In the genomic region with DNA sequence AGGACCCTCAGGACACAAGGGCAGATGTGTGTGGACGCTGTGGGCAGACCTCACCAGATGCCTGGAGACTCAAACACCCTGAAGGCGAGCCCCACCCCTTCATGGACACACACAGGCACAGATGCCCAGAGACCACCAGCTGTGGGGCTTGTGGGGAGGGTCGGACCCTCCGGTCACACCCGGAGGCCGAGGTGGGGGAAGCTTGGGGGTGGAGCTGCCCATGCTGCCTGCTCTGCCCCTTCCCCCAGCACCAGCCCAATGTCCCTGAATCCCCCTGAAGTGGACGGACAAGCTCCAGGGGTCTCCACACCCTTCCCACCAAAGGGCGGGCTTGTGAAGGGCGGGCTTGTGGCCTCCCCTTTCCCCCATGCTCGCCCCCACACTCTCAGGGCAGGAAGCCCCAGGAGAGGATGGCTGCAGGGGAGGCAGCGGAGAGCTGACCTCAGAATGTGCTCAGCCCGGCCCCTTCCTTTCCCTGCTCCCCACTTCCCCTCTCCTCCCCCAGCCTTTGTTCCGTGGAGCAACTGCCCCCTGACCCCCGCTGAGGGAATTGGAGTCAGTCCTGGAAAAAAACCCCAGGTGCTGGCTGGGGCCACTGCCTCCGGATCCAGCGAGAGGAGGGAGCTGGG, we compare ENCODE assay signal across 1 cellular context.
TF ChIP-seq lines count a peak whose summit lies in the region.

No MANE protein-coding gene starts in this region.

TF ChIP-seq in K562, 482 proteins besides CTCF, POLR2A, EP300 and RAD21 (continues in another document):
- TF ChIP-seq CTBP1 (IDR thresholded peaks at IDR 0.05; ENCODE audit: borderline replicate concordance) (0 out of 2 replicates have a peak, but pooled peaks have one; percentile 11), KAT8 (IDR thresholded peaks at IDR 0.05; ENCODE audit: low read depth) (no peak), OTX1 (CRISPR knock-in tag; IDR thresholded peaks at IDR 0.05) (no peak), ELF4 (CRISPR knock-in tag; IDR thresholded peaks at IDR 0.05) (no peak), RBBP5 (IDR thresholded peaks at IDR 0.05; ENCODE audit: borderline replicate concordance, insufficient read depth, low read length, poor library complexity, severe bottlenecking) (peak; percentile 34), ZNF431 (CRISPR knock-in tag; IDR thresholded peaks at IDR 0.05) (no peak), NR2C2 (CRISPR knock-in tag; IDR thresholded peaks at IDR 0.05) (no peak), NR2C2 (tag; IDR thresholded peaks at IDR 0.05) (peak; percentile 17; the same call in 1 of the 2 replicates), PHF20 (IDR thresholded peaks at IDR 0.05; ENCODE audit: partially characterized antibody) (no peak), HDAC1 (IDR thresholded peaks at IDR 0.05) (no peak), YY1 (IDR thresholded peaks at IDR 0.05; ENCODE audit: borderline replicate concordance in 1 of 3, control insufficient read depth in 1 of 3, extremely low read depth in 1 of 3, insufficient read depth in 3 of 3, insufficient read length in 1 of 3, insufficient replicate concordance in 2 of 3, low read depth in 1 of 3, low read length in 2 of 3) (peak in 1 of 3 experiments; percentile 10), SMAD4 (CRISPR knock-in tag; conservative IDR thresholded peaks at IDR 0.05) (no peak), MAFG (tag; conservative IDR thresholded peaks at IDR 0.05) (no peak), HDAC3 (IDR thresholded peaks at IDR 0.05; ENCODE audit: borderline replicate concordance, partially characterized antibody) (no peak), KAT7 (CRISPR knock-in tag; IDR thresholded peaks at IDR 0.05; ENCODE audit: borderline replicate concordance) (0 out of 2 replicates have a peak, but pooled peaks have one; percentile 58), ETV5 (CRISPR knock-in tag; IDR thresholded peaks at IDR 0.05; ENCODE audit: low read depth) (no peak), BRD9 (IDR thresholded peaks at IDR 0.05; ENCODE audit: low read depth, partially characterized antibody) (no peak), ZNF174 (CRISPR knock-in tag; IDR thresholded peaks at IDR 0.05) (no peak), ZBTB7A (IDR thresholded peaks at IDR 0.05; ENCODE audit: borderline replicate concordance, control insufficient read depth, low read depth, low read length) (peak; percentile 76), FOXA1 (IDR thresholded peaks at IDR 0.05; ENCODE audit: borderline replicate concordance) (no peak), ZNF584 (CRISPR knock-in tag; IDR thresholded peaks at IDR 0.05; ENCODE audit: low read depth) (0 out of 2 replicates have a peak, but pooled peaks have one; percentile 34), PYGO2 (tag; IDR thresholded peaks at IDR 0.05) (no peak), ARNT (IDR thresholded peaks at IDR 0.05) (no peak), GABPA (tag; conservative IDR thresholded peaks at IDR 0.05; ENCODE audit: low read depth) (peak; percentile 36), DMBX1 (CRISPR knock-in tag; IDR thresholded peaks at IDR 0.05; ENCODE audit: borderline replicate concordance) (no peak), RFX5 (IDR thresholded peaks at IDR 0.05; ENCODE audit: low read depth, low read length) (no peak), FIP1L1 (IDR thresholded peaks at IDR 0.05; ENCODE audit: low read depth, low read length, poor library complexity, severe bottlenecking) (no peak), CCAR2 (IDR thresholded peaks at IDR 0.05; ENCODE audit: low read depth, low read length) (no peak), CBX2 (IDR thresholded peaks at IDR 0.05; ENCODE audit: insufficient read depth, low read length, poor library complexity, severe bottlenecking) (no peak), TEAD4 (IDR thresholded peaks at IDR 0.05; ENCODE audit: low read length) (no peak), TEAD4 (CRISPR knock-in tag; IDR thresholded peaks at IDR 0.05; ENCODE audit: borderline replicate concordance) (no peak), CEBPG (CRISPR knock-in tag; IDR thresholded peaks at IDR 0.05) (no peak), CEBPG (tag; conservative IDR thresholded peaks at IDR 0.05 in 1 of 2, IDR thresholded peaks at IDR 0.05 in 1 of 2) (no peak), ZFX (CRISPR knock-in tag; IDR thresholded peaks at IDR 0.05) (no peak), MYC (IDR thresholded peaks at IDR 0.05; ENCODE audit: low read depth, low read length) (no peak), MYC (CRISPR knock-in tag; IDR thresholded peaks at IDR 0.05; ENCODE audit: borderline replicate concordance, low read depth) (no peak), ZNF696 (CRISPR knock-in tag; conservative IDR thresholded peaks at IDR 0.05) (no peak)
- TF ChIP-seq, protein P1, sequence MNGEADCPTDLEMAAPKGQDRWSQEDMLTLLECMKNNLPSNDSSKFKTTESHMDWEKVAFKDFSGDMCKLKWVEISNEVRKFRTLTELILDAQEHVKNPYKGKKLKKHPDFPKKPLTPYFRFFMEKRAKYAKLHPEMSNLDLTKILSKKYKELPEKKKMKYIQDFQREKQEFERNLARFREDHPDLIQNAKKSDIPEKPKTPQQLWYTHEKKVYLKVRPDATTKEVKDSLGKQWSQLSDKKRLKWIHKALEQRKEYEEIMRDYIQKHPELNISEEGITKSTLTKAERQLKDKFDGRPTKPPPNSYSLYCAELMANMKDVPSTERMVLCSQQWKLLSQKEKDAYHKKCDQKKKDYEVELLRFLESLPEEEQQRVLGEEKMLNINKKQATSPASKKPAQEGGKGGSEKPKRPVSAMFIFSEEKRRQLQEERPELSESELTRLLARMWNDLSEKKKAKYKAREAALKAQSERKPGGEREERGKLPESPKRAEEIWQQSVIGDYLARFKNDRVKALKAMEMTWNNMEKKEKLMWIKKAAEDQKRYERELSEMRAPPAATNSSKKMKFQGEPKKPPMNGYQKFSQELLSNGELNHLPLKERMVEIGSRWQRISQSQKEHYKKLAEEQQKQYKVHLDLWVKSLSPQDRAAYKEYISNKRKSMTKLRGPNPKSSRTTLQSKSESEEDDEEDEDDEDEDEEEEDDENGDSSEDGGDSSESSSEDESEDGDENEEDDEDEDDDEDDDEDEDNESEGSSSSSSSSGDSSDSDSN (IDR thresholded peaks at IDR 0.05; ENCODE audit: borderline replicate concordance in 1 of 2, low read depth in 2 of 2, low read length in 2 of 2) = no peak
- TF ChIP-seq, protein P2, sequence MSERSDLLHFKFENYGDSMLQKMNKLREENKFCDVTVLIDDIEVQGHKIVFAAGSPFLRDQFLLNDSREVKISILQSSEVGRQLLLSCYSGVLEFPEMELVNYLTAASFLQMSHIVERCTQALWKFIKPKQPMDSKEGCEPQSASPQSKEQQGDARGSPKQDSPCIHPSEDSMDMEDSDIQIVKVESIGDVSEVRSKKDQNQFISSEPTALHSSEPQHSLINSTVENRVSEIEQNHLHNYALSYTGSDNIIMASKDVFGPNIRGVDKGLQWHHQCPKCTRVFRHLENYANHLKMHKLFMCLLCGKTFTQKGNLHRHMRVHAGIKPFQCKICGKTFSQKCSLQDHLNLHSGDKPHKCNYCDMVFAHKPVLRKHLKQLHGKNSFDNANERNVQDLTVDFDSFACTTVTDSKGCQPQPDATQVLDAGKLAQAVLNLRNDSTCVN (CRISPR knock-in tag; IDR thresholded peaks at IDR 0.05) = no peak
- TF ChIP-seq, protein P3, sequence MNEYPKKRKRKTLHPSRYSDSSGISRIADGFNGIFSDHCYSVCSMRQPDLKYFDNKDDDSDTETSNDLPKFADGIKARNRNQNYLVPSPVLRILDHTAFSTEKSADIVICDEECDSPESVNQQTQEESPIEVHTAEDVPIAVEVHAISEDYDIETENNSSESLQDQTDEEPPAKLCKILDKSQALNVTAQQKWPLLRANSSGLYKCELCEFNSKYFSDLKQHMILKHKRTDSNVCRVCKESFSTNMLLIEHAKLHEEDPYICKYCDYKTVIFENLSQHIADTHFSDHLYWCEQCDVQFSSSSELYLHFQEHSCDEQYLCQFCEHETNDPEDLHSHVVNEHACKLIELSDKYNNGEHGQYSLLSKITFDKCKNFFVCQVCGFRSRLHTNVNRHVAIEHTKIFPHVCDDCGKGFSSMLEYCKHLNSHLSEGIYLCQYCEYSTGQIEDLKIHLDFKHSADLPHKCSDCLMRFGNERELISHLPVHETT (CRISPR knock-in tag; conservative IDR thresholded peaks at IDR 0.05 in 1 of 2, IDR thresholded peaks at IDR 0.05 in 1 of 2) = no peak
- TF ChIP-seq, protein P4, sequence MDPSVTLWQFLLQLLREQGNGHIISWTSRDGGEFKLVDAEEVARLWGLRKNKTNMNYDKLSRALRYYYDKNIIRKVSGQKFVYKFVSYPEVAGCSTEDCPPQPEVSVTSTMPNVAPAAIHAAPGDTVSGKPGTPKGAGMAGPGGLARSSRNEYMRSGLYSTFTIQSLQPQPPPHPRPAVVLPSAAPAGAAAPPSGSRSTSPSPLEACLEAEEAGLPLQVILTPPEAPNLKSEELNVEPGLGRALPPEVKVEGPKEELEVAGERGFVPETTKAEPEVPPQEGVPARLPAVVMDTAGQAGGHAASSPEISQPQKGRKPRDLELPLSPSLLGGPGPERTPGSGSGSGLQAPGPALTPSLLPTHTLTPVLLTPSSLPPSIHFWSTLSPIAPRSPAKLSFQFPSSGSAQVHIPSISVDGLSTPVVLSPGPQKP (CRISPR knock-in tag; IDR thresholded peaks at IDR 0.05) = no peak
- TF ChIP-seq, protein P5, sequence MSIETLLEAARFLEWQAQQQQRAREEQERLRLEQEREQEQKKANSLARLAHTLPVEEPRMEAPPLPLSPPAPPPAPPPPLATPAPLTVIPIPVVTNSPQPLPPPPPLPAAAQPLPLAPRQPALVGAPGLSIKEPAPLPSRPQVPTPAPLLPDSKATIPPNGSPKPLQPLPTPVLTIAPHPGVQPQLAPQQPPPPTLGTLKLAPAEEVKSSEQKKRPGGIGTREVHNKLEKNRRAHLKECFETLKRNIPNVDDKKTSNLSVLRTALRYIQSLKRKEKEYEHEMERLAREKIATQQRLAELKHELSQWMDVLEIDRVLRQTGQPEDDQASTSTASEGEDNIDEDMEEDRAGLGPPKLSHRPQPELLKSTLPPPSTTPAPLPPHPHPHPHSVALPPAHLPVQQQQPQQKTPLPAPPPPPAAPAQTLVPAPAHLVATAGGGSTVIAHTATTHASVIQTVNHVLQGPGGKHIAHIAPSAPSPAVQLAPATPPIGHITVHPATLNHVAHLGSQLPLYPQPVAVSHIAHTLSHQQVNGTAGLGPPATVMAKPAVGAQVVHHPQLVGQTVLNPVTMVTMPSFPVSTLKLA (conservative IDR thresholded peaks at IDR 0.05) = no peak
- TF ChIP-seq, protein P6, sequence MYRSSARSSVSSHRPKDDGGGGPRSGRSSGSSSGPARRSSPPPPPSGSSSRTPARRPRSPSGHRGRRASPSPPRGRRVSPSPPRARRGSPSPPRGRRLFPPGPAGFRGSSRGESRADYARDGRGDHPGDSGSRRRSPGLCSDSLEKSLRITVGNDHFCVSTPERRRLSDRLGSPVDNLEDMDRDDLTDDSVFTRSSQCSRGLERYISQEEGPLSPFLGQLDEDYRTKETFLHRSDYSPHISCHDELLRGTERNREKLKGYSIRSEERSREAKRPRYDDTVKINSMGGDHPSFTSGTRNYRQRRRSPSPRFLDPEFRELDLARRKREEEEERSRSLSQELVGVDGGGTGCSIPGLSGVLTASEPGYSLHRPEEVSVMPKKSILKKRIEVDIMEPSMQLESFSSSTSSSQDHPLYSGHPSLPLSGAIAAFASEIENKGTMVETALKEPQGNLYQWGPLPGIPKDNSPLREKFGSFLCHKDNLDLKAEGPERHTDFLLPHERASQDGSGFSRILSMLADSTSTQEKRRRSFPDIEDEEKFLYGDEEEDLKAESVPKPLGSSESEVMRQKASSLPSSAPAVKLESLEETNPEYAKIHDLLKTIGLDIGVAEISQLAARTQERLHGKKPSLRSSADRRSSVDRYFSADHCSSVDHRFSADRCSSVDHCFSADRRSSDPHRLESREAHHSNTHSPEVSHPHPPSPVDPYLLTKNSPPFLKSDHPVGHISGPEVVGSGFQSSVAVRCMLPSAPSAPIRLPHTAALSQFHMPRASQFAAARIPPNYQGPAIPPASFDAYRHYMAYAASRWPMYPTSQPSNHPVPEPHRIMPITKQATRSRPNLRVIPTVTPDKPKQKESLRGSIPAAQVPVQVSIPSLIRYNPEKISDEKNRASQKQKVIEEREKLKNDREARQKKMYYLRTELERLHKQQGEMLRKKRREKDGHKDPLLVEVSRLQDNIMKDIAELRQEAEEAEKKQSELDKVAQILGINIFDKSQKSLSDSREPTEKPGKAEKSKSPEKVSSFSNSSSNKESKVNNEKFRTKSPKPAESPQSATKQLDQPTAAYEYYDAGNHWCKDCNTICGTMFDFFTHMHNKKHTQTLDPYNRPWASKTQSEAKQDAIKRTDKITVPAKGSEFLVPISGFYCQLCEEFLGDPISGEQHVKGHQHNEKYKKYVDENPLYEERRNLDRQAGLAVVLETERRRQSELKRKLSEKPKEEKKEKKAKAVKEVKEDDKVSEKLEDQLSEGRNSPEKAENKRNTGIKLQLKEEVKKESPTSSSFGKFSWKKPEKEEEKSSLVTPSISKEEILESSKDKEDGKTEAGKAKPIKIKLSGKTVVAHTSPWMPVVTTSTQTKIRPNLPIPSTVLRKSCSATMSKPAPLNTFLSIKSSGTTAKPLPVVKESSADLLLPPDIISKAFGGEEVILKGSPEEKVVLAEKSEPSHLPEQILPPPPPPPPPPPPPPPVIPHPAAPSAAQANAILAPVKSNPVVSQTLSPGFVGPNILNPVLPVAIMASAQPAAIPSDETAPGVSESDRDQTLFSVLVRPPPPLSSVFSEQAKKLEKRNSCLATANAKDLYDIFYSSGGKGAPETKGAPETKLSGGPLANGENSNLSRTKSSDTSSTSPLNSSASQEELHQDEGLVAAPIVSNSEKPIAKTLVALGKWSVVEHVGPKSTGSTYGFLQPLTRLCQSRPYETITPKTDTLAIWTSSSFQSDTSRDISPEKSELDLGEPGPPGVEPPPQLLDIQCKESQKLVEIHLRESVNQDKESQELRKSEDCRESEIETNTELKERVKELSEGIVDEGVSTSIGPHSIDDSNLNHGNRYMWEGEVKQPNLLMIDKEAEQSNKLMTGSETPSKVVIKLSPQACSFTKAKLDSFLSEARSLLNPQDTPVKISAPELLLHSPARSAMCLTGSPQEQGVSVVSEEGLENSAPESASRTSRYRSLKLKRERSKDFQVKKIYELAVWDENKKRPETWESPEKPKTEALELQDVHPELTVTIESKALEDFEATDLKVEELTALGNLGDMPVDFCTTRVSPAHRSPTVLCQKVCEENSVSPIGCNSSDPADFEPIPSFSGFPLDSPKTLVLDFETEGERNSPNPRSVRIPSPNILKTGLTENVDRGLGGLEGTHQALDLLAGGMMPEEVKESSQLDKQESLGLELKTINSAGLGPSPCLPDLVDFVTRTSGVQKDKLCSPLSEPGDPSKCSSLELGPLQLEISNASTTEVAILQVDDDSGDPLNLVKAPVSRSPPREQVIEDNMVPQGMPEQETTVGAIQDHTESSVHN (IDR thresholded peaks at IDR 0.05; ENCODE audit: borderline replicate concordance in 1 of 2, low read depth in 1 of 2) = no peak
- TF ChIP-seq, protein P7, sequence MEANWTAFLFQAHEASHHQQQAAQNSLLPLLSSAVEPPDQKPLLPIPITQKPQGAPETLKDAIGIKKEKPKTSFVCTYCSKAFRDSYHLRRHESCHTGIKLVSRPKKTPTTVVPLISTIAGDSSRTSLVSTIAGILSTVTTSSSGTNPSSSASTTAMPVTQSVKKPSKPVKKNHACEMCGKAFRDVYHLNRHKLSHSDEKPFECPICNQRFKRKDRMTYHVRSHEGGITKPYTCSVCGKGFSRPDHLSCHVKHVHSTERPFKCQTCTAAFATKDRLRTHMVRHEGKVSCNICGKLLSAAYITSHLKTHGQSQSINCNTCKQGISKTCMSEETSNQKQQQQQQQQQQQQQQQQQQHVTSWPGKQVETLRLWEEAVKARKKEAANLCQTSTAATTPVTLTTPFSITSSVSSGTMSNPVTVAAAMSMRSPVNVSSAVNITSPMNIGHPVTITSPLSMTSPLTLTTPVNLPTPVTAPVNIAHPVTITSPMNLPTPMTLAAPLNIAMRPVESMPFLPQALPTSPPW (CRISPR knock-in tag; IDR thresholded peaks at IDR 0.05) = peak; percentile 67
